In genomic region chr19:48484931-48485612, GRCh38 we compare ENCODE assay signal across 22 cellular contexts. TPM values are rescaled to one million over a fixed set of nuclear protein-coding genes. Genes with fewer than 3 reads are reported as not detected.
"Had no signal": no experiment of that assay in that cellular context is flagged by ENCODE, and none has a peak within 500 bp of the region (broad histone marks: within the 10 kb centered on the region; RNA-seq: fewer than 3 reads in every experiment).

No MANE protein-coding gene starts in this region.

- H3K4me1 ChIP-seq: uterus had no signal

- DNase-seq: activated CD4-positive, alpha-beta T cell treated with anti-CD3 and anti-CD28 coated beads for 1 hour; activated CD4-positive, alpha-beta T cell treated with anti-CD3 and anti-CD28 coated beads, Interleukin-2, amount 50 U/mL, for 1 hour; activated CD8-positive, alpha-beta T cell treated with anti-CD3 and anti-CD28 coated beads, Interleukin-2, amount 10 ng/mL, durations not matched to agents 7 days and 5 days; adrenal gland; central memory CD4-positive, alpha-beta T cell; effector memory CD8-positive, alpha-beta T cell; esophagus squamous epithelium; gastrocnemius medialis; heart left ventricle; islet precursor cell; left cardiac atrium; nucleus accumbens; sigmoid colon; stimulated activated CD4-positive, alpha-beta T cell treated with anti-CD3 and anti-CD28 coated beads, Interleukin-15, amount 100 ng/mL, for 24 hours; stimulated activated naive B cell treated with anti-CD40 and anti-IgM and Interleukin-4, amounts not matched to agents 10 μg/mL and 1 μg/mL and 100 μg/mL, for 72 hours; trophoblast cell; uterus had no signal

- H3K9me3 ChIP-seq: adrenal gland, esophagus squamous epithelium, gastrocnemius medialis, heart left ventricle, sigmoid colon, uterus had no signal

- H3K36me3 ChIP-seq: adrenal gland, gastrocnemius medialis, heart left ventricle, sigmoid colon, uterus had no signal

- H3K27me3 ChIP-seq: adrenal gland, dorsolateral prefrontal cortex, esophagus squamous epithelium, sigmoid colon, uterus had no signal

- H3K4me3 Mint-ChIP-seq: activated CD8-positive, alpha-beta T cell treated with anti-CD3 and anti-CD28 coated beads, Interleukin-2, amount 10 ng/mL, durations not matched to agents 7 days and 5 days; activated naive CD8-positive, alpha-beta T cell; effector memory CD8-positive, alpha-beta T cell; memory B cell; natural killer cell treated with Interleukin-12 subunit alpha and Interleukin-12 subunit beta and Interleukin-15 and Interleukin-18, amount 100 ng/mL, for 72 hours; stimulated activated naive B cell treated with anti-CD40 and anti-IgM and Interleukin-4, amounts not matched to agents 10 μg/mL and 1 μg/mL and 100 μg/mL, for 72 hours had no signal

- H3K9me3 Mint-ChIP-seq: effector memory CD8-positive, alpha-beta T cell; memory B cell; natural killer cell treated with Interleukin-12 subunit alpha and Interleukin-12 subunit beta and Interleukin-15 and Interleukin-18, amount 100 ng/mL, for 72 hours; stimulated activated naive B cell treated with anti-CD40 and anti-IgM and Interleukin-4, amounts not matched to agents 10 μg/mL and 1 μg/mL and 100 μg/mL, for 72 hours had no signal

- H3K27me3 Mint-ChIP-seq: activated naive CD8-positive, alpha-beta T cell; effector memory CD8-positive, alpha-beta T cell; natural killer cell treated with Interleukin-12 subunit alpha and Interleukin-12 subunit beta and Interleukin-15 and Interleukin-18, amount 100 ng/mL, for 72 hours had no signal

- H3K27ac ChIP-seq: adrenal gland, esophagus squamous epithelium, gastrocnemius medialis, heart left ventricle, sigmoid colon, uterus had no signal

- H3K4me3 ChIP-seq: adrenal gland, dorsolateral prefrontal cortex, esophagus squamous epithelium, gastrocnemius medialis, heart left ventricle, sigmoid colon, smooth muscle cell, uterus had no signal

- H3K27ac Mint-ChIP-seq: activated CD8-positive, alpha-beta T cell treated with anti-CD3 and anti-CD28 coated beads, Interleukin-2, amount 10 ng/mL, durations not matched to agents 7 days and 5 days; activated naive CD8-positive, alpha-beta T cell; effector memory CD8-positive, alpha-beta T cell; memory B cell had no signal

- H3K36me3 Mint-ChIP-seq: memory B cell; natural killer cell treated with Interleukin-12 subunit alpha and Interleukin-12 subunit beta and Interleukin-15 and Interleukin-18, amount 100 ng/mL, for 72 hours; stimulated activated naive B cell treated with anti-CD40 and anti-IgM and Interleukin-4, amounts not matched to agents 10 μg/mL and 1 μg/mL and 100 μg/mL, for 72 hours had no signal

RNA-seq across cellular contexts. Expression of gene LMTK3, which starts 26.6 kb away (rescaled TPM):
- total RNA-seq: gastrocnemius medialis had no signal
